Comparison of ENCODE assay signal across 1 cellular context in the genomic region with DNA sequence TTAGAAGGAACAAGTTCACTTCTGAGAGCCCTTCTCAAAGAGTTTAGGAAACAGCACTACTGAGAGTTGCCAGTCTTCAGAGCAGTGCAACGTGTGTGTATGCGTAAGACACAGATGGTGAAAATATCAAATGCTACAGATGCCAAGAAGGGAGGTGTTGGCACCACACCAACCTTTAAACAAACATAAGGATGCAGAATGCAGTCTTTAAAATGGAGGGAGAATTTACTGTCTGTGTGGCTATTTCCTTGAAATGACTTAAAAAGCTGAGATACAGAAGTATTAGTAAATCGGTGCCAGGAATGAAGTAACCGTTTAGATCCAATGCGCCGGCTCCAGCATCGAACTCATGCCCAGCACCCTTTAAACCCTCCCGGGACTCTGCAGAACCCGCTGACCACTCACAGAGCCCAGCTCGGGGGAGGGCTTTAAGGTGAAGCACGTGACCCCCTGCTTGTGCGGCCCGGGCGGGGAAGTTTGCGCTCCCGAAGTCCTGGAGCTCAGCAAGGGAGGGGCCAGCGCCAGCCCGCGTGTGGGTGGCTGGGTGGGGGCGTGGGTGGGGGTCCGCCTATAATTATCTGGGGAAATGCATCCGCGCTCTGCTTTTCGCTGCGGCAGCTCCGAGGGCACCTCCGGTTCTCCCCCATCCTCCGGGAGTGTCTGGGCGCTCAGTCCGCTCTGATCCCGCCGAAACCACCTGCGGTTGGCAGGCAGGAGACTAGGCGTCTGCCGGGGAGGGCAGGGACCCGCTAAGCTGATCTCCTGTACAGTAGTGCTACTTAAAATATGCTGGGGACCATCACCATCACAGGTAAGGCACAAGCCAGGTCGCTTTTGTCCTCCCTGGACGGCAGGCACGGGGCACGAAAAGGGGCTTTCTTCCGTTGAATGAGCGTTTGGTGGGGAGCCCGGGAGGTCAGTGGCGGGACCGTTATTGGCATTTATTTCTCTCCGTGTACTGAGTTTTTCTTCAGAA.
TF ChIP-seq lines count a peak whose summit lies in the region.

No MANE protein-coding gene starts in this region.

TF ChIP-seq in HepG2, 621 proteins besides CTCF, POLR2A, EP300 and RAD21 (continued from another document and continues in another):
- TF ChIP-seq, protein P1, sequence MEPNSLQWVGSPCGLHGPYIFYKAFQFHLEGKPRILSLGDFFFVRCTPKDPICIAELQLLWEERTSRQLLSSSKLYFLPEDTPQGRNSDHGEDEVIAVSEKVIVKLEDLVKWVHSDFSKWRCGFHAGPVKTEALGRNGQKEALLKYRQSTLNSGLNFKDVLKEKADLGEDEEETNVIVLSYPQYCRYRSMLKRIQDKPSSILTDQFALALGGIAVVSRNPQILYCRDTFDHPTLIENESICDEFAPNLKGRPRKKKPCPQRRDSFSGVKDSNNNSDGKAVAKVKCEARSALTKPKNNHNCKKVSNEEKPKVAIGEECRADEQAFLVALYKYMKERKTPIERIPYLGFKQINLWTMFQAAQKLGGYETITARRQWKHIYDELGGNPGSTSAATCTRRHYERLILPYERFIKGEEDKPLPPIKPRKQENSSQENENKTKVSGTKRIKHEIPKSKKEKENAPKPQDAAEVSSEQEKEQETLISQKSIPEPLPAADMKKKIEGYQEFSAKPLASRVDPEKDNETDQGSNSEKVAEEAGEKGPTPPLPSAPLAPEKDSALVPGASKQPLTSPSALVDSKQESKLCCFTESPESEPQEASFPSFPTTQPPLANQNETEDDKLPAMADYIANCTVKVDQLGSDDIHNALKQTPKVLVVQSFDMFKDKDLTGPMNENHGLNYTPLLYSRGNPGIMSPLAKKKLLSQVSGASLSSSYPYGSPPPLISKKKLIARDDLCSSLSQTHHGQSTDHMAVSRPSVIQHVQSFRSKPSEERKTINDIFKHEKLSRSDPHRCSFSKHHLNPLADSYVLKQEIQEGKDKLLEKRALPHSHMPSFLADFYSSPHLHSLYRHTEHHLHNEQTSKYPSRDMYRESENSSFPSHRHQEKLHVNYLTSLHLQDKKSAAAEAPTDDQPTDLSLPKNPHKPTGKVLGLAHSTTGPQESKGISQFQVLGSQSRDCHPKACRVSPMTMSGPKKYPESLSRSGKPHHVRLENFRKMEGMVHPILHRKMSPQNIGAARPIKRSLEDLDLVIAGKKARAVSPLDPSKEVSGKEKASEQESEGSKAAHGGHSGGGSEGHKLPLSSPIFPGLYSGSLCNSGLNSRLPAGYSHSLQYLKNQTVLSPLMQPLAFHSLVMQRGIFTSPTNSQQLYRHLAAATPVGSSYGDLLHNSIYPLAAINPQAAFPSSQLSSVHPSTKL (CRISPR knock-in tag; IDR thresholded peaks at IDR 0.05), result no peak
- TF ChIP-seq HOXA3 (CRISPR knock-in tag; IDR thresholded peaks at IDR 0.05), result peak; percentile 31; the same call in 1 of the 2 replicates
- TF ChIP-seq, protein P2, sequence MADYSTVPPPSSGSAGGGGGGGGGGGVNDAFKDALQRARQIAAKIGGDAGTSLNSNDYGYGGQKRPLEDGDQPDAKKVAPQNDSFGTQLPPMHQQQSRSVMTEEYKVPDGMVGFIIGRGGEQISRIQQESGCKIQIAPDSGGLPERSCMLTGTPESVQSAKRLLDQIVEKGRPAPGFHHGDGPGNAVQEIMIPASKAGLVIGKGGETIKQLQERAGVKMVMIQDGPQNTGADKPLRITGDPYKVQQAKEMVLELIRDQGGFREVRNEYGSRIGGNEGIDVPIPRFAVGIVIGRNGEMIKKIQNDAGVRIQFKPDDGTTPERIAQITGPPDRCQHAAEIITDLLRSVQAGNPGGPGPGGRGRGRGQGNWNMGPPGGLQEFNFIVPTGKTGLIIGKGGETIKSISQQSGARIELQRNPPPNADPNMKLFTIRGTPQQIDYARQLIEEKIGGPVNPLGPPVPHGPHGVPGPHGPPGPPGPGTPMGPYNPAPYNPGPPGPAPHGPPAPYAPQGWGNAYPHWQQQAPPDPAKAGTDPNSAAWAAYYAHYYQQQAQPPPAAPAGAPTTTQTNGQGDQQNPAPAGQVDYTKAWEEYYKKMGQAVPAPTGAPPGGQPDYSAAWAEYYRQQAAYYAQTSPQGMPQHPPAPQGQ (CRISPR knock-in tag; IDR thresholded peaks at IDR 0.05; ENCODE audit: borderline replicate concordance), result 0 out of 2 replicates have a peak, but pooled peaks have one; percentile 80
- no peak for TF ChIP-seq SMAD3 (CRISPR knock-in tag; IDR thresholded peaks at IDR 0.05)
- 0 out of 2 replicates have a peak, but pooled peaks have one; percentile 37 for TF ChIP-seq FOXC1 (CRISPR knock-in tag; IDR thresholded peaks at IDR 0.05; ENCODE audit: borderline replicate concordance)
- TF ChIP-seq, protein P3, sequence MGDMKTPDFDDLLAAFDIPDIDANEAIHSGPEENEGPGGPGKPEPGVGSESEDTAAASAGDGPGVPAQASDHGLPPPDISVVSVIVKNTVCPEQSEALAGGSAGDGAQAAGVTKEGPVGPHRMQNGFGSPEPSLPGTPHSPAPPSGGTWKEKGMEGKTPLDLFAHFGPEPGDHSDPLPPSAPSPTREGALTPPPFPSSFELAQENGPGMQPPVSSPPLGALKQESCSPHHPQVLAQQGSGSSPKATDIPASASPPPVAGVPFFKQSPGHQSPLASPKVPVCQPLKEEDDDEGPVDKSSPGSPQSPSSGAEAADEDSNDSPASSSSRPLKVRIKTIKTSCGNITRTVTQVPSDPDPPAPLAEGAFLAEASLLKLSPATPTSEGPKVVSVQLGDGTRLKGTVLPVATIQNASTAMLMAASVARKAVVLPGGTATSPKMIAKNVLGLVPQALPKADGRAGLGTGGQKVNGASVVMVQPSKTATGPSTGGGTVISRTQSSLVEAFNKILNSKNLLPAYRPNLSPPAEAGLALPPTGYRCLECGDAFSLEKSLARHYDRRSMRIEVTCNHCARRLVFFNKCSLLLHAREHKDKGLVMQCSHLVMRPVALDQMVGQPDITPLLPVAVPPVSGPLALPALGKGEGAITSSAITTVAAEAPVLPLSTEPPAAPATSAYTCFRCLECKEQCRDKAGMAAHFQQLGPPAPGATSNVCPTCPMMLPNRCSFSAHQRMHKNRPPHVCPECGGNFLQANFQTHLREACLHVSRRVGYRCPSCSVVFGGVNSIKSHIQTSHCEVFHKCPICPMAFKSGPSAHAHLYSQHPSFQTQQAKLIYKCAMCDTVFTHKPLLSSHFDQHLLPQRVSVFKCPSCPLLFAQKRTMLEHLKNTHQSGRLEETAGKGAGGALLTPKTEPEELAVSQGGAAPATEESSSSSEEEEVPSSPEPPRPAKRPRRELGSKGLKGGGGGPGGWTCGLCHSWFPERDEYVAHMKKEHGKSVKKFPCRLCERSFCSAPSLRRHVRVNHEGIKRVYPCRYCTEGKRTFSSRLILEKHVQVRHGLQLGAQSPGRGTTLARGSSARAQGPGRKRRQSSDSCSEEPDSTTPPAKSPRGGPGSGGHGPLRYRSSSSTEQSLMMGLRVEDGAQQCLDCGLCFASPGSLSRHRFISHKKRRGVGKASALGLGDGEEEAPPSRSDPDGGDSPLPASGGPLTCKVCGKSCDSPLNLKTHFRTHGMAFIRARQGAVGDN (CRISPR knock-in tag; IDR thresholded peaks at IDR 0.05), result peak; percentile 85
- TF ChIP-seq, protein P4, sequence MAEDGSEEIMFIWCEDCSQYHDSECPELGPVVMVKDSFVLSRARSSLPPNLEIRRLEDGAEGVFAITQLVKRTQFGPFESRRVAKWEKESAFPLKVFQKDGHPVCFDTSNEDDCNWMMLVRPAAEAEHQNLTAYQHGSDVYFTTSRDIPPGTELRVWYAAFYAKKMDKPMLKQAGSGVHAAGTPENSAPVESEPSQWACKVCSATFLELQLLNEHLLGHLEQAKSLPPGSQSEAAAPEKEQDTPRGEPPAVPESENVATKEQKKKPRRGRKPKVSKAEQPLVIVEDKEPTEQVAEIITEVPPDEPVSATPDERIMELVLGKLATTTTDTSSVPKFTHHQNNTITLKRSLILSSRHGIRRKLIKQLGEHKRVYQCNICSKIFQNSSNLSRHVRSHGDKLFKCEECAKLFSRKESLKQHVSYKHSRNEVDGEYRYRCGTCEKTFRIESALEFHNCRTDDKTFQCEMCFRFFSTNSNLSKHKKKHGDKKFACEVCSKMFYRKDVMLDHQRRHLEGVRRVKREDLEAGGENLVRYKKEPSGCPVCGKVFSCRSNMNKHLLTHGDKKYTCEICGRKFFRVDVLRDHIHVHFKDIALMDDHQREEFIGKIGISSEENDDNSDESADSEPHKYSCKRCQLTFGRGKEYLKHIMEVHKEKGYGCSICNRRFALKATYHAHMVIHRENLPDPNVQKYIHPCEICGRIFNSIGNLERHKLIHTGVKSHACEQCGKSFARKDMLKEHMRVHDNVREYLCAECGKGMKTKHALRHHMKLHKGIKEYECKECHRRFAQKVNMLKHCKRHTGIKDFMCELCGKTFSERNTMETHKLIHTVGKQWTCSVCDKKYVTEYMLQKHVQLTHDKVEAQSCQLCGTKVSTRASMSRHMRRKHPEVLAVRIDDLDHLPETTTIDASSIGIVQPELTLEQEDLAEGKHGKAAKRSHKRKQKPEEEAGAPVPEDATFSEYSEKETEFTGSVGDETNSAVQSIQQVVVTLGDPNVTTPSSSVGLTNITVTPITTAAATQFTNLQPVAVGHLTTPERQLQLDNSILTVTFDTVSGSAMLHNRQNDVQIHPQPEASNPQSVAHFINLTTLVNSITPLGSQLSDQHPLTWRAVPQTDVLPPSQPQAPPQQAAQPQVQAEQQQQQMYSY (CRISPR knock-in tag; IDR thresholded peaks at IDR 0.05), result 0 out of 2 replicates have a peak, but pooled peaks have one; percentile 27
- TF ChIP-seq TEAD2 (CRISPR knock-in tag; IDR thresholded peaks at IDR 0.05), result no peak
- TF ChIP-seq ELF1 (CRISPR knock-in tag; IDR thresholded peaks at IDR 0.05), result no peak
- peak; percentile 40; the same call in 1 of the 2 replicates for TF ChIP-seq ZSCAN25 (CRISPR knock-in tag; IDR thresholded peaks at IDR 0.05)
- TF ChIP-seq SAFB2 (CRISPR knock-in tag; IDR thresholded peaks at IDR 0.05; ENCODE audit: borderline replicate concordance, low read depth), result no peak
- TF ChIP-seq NRL (CRISPR knock-in tag; IDR thresholded peaks at IDR 0.05; ENCODE audit: borderline replicate concordance), result peak; percentile 83; the same call in 1 of the 2 replicates
- TF ChIP-seq ZKSCAN8 (CRISPR knock-in tag; IDR thresholded peaks at IDR 0.05; ENCODE audit: borderline replicate concordance), result 0 out of 2 replicates have a peak, but pooled peaks have one; percentile 9
- peak; percentile 14; the same call in 1 of the 2 replicates for TF ChIP-seq GATAD2A (CRISPR knock-in tag; IDR thresholded peaks at IDR 0.05)
- TF ChIP-seq, protein P5, sequence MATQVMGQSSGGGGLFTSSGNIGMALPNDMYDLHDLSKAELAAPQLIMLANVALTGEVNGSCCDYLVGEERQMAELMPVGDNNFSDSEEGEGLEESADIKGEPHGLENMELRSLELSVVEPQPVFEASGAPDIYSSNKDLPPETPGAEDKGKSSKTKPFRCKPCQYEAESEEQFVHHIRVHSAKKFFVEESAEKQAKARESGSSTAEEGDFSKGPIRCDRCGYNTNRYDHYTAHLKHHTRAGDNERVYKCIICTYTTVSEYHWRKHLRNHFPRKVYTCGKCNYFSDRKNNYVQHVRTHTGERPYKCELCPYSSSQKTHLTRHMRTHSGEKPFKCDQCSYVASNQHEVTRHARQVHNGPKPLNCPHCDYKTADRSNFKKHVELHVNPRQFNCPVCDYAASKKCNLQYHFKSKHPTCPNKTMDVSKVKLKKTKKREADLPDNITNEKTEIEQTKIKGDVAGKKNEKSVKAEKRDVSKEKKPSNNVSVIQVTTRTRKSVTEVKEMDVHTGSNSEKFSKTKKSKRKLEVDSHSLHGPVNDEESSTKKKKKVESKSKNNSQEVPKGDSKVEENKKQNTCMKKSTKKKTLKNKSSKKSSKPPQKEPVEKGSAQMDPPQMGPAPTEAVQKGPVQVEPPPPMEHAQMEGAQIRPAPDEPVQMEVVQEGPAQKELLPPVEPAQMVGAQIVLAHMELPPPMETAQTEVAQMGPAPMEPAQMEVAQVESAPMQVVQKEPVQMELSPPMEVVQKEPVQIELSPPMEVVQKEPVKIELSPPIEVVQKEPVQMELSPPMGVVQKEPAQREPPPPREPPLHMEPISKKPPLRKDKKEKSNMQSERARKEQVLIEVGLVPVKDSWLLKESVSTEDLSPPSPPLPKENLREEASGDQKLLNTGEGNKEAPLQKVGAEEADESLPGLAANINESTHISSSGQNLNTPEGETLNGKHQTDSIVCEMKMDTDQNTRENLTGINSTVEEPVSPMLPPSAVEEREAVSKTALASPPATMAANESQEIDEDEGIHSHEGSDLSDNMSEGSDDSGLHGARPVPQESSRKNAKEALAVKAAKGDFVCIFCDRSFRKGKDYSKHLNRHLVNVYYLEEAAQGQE (IDR thresholded peaks at IDR 0.05; ENCODE audit: borderline replicate concordance in 1 of 2, low read depth in 1 of 2, low read length in 2 of 2), result no peak
- TF ChIP-seq, protein P6, sequence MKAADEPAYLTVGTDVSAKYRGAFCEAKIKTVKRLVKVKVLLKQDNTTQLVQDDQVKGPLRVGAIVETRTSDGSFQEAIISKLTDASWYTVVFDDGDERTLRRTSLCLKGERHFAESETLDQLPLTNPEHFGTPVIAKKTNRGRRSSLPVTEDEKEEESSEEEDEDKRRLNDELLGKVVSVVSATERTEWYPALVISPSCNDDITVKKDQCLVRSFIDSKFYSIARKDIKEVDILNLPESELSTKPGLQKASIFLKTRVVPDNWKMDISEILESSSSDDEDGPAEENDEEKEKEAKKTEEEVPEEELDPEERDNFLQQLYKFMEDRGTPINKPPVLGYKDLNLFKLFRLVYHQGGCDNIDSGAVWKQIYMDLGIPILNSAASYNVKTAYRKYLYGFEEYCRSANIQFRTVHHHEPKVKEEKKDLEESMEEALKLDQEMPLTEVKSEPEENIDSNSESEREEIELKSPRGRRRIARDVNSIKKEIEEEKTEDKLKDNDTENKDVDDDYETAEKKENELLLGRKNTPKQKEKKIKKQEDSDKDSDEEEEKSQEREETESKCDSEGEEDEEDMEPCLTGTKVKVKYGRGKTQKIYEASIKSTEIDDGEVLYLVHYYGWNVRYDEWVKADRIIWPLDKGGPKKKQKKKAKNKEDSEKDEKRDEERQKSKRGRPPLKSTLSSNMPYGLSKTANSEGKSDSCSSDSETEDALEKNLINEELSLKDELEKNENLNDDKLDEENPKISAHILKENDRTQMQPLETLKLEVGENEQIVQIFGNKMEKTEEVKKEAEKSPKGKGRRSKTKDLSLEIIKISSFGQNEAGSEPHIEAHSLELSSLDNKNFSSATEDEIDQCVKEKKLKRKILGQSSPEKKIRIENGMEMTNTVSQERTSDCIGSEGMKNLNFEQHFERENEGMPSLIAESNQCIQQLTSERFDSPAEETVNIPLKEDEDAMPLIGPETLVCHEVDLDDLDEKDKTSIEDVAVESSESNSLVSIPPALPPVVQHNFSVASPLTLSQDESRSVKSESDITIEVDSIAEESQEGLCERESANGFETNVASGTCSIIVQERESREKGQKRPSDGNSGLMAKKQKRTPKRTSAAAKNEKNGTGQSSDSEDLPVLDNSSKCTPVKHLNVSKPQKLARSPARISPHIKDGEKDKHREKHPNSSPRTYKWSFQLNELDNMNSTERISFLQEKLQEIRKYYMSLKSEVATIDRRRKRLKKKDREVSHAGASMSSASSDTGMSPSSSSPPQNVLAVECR (CRISPR knock-in tag; IDR thresholded peaks at IDR 0.05; ENCODE audit: borderline replicate concordance), result peak; percentile 55; the same call in 1 of the 2 replicates
- 0 out of 2 replicates have a peak, but pooled peaks have one; percentile 41 for TF ChIP-seq ZNF891 (CRISPR knock-in tag; IDR thresholded peaks at IDR 0.05)
- TF ChIP-seq, protein P7, sequence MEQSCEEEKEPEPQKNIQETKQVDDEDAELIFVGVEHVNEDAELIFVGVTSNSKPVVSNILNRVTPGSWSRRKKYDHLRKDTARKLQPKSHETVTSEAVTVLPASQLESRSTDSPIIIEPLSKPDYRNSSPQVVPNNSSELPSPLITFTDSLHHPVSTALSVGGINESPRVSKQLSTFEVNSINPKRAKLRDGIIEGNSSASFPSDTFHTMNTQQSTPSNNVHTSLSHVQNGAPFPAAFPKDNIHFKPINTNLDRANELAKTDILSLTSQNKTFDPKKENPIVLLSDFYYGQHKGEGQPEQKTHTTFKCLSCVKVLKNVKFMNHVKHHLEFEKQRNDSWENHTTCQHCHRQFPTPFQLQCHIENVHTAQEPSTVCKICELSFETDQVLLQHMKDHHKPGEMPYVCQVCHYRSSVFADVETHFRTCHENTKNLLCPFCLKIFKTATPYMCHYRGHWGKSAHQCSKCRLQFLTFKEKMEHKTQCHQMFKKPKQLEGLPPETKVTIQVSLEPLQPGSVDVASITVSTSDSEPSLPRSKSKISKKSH (CRISPR knock-in tag; IDR thresholded peaks at IDR 0.05; ENCODE audit: borderline replicate concordance), result peak; percentile 80; the same call in 1 of the 2 replicates
- no peak for TF ChIP-seq HMG20A (CRISPR knock-in tag; IDR thresholded peaks at IDR 0.05; ENCODE audit: borderline replicate concordance)
- no peak for TF ChIP-seq NFATC3 (CRISPR knock-in tag; IDR thresholded peaks at IDR 0.05)
